In the genomic region with DNA sequence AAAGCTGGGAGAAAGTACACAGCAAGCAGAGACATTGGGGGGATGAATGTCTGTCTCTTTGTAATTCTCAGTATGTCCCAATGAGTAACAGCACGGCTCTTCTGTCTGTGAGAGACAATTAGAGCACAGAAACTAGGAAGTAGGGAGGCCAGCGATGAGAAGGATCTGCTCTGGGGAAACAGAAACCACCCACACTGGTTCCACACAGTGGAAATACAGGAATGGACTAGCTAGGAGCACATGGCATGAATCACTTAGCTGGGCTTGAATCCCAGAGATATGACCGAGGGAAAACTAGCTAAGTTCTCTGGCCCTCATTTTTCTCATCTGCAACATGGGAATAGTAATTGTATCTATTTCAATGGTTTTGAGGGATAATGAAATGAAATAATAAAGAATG, we compare ENCODE assay signal across 27 cellular contexts.
DNase-seq lines count a peak whose midpoint lies in the region; ATAC-seq, FAIRE-seq and TF ChIP-seq lines count a peak whose summit lies in the region.
"Had no signal": no experiment of that assay in that cellular context is flagged by ENCODE, and none has a peak within 500 bp of the region (broad histone marks: within the 10 kb centered on the region; RNA-seq: fewer than 3 reads in every experiment).

No MANE protein-coding gene starts in this region.

- H3K4me2 ChIP-seq in astrocyte (ENCODE audit: low read length): no peak overlapping the region
- no peak overlapping the region for H3K4me2 ChIP-seq in neuronal stem cell (ENCODE audit: insufficient read depth, low read length, poor library complexity, severe bottlenecking)
- H3K4me2 ChIP-seq: PC-9 had no signal

- H3K36me3 Mint-ChIP-seq in astrocyte (ENCODE audit: low read depth, unreplicated experiment): no peaks in the 10 kb centered on the region
- no peaks in the 10 kb centered on the region for H3K36me3 Mint-ChIP-seq in activated T-cell treated with anti-CD3 and anti-CD28 coated beads, Interleukin-2, amount 50 U/mL, for 24 hours (ENCODE audit: low read depth)
- H3K36me3 Mint-ChIP-seq: CD4-positive, alpha-beta memory T cell had no signal

- FAIRE-seq in astrocyte (lab: Jason Lieb, UNC): no peak
- FAIRE-seq: islet of Langerhans had no signal

- peaks cover 1% of the 10 kb centered on the region for H3K9me3 Mint-ChIP-seq in astrocyte (ENCODE audit: unreplicated experiment)
- H3K9me3 Mint-ChIP-seq in activated T-cell treated with anti-CD3 and anti-CD28 coated beads, Interleukin-2, amount 50 U/mL, for 24 hours: peaks cover 5% of the 10 kb centered on the region

- no peak overlapping the region for H3K4me3 Mint-ChIP-seq in astrocyte (ENCODE audit: unreplicated experiment)
- H3K4me3 Mint-ChIP-seq in activated T-cell treated with anti-CD3 and anti-CD28 coated beads, Interleukin-2, amount 50 U/mL, for 24 hours: no peak overlapping the region
- H3K4me3 Mint-ChIP-seq: CD4-positive, alpha-beta memory T cell; IgD-negative memory B cell; naive B cell; stimulated activated memory B cell treated with anti-CD40 and anti-IgM and Interleukin-4, amounts not matched to agents 10 μg/mL and 1 μg/mL and 100 μg/mL, for 72 hours; T-helper 1 cell treated with Interleukin-12 subunit alpha and Interleukin-12 subunit beta and Interleukin-4 antibody, amounts not matched to agents 30 μg/mL and 1 μg/mL, for 36 hours had no signal

- H4K20me1 ChIP-seq in astrocyte (ENCODE audit: insufficient read depth, low read length): no peaks in the 10 kb centered on the region

- no peaks in the 10 kb centered on the region for H3K9me3 ChIP-seq in astrocyte (ENCODE audit: insufficient read depth, low read depth, low read length)
- H3K9me3 ChIP-seq in neuronal stem cell (replicated peaks in 1 of 2; ENCODE audit: control insufficient read depth in 2 of 2, insufficient read depth in 1 of 2, low read depth in 1 of 2, low read length in 2 of 2): no peaks in the 10 kb centered on the region
- H3K9me3 ChIP-seq: esophagus squamous epithelium, ovary had no signal

- no peak overlapping the region for H2BK12ac ChIP-seq in neuronal stem cell (ENCODE audit: low read length)

- H3K4ac ChIP-seq in neuronal stem cell (ENCODE audit: low read length): no peak overlapping the region

- H3K4me1 ChIP-seq in astrocyte (ENCODE audit: insufficient read depth, low read length): no peaks in the 10 kb centered on the region
- no peaks in the 10 kb centered on the region for H3K4me1 ChIP-seq in neuronal stem cell (ENCODE audit: control insufficient read depth in 2 of 2, insufficient read depth in 1 of 2, low read depth in 1 of 2, low read length in 2 of 2)
- H3K4me1 ChIP-seq: esophagus squamous epithelium had no signal

- no peak overlapping the region for H3K27ac Mint-ChIP-seq in astrocyte (ENCODE audit: unreplicated experiment)
- no peak overlapping the region for H3K27ac Mint-ChIP-seq in activated T-cell treated with anti-CD3 and anti-CD28 coated beads, Interleukin-2, amount 50 U/mL, for 24 hours
- H3K27ac Mint-ChIP-seq: CD4-positive, alpha-beta memory T cell; IgD-negative memory B cell; naive B cell; stimulated activated memory B cell treated with anti-CD40 and anti-IgM and Interleukin-4, amounts not matched to agents 10 μg/mL and 1 μg/mL and 100 μg/mL, for 72 hours; T-helper 1 cell treated with Interleukin-12 subunit alpha and Interleukin-12 subunit beta and Interleukin-4 antibody, amounts not matched to agents 30 μg/mL and 1 μg/mL, for 36 hours had no signal

- H3K18ac ChIP-seq in neuronal stem cell (ENCODE audit: low read length): no peak overlapping the region

- no peak overlapping the region for H2BK5ac ChIP-seq in neuronal stem cell (ENCODE audit: low read length)

- H3K36me3 ChIP-seq in astrocyte (ENCODE audit: insufficient read depth, low read length) (no peaks in the 10 kb centered on the region), neuronal stem cell (replicated peaks in 1 of 2; ENCODE audit: control insufficient read depth in 2 of 2, insufficient read depth in 2 of 2, low read length in 2 of 2) (no peaks in the 10 kb centered on the region)
- H3K36me3 ChIP-seq: esophagus squamous epithelium, ovary had no signal

- H2BK120ac ChIP-seq in neuronal stem cell (ENCODE audit: low read depth, low read length): no peak overlapping the region

- ATAC-seq in GM21723 (IDR thresholded peaks at IDR 0.05; ENCODE audit: unreplicated experiment): no peak
- ATAC-seq: sciatic nerve; stimulated activated memory B cell treated with anti-CD40 and anti-IgM and Interleukin-4, amounts not matched to agents 10 μg/mL and 1 μg/mL and 100 μg/mL, for 72 hours had no signal

- no peak overlapping the region for H2BK15ac ChIP-seq in neuronal stem cell (ENCODE audit: low read length)

- TF ChIP-seq CTCF in astrocyte (IDR thresholded peaks at IDR 0.05; ENCODE audit: insufficient read depth, low read depth, low read length): no peak
- no peak for TF ChIP-seq CTCF in fibroblast of the aortic adventitia (IDR thresholded peaks at IDR 0.05; ENCODE audit: insufficient read depth, low read length)

- H3K27me3 Mint-ChIP-seq in astrocyte (ENCODE audit: low read depth, unreplicated experiment): no peaks in the 10 kb centered on the region
- no peaks in the 10 kb centered on the region for H3K27me3 Mint-ChIP-seq in activated T-cell treated with anti-CD3 and anti-CD28 coated beads, Interleukin-2, amount 50 U/mL, for 24 hours
- H3K27me3 Mint-ChIP-seq: CD4-positive, alpha-beta memory T cell; IgD-negative memory B cell; stimulated activated memory B cell treated with anti-CD40 and anti-IgM and Interleukin-4, amounts not matched to agents 10 μg/mL and 1 μg/mL and 100 μg/mL, for 72 hours had no signal

- no peaks in the 10 kb centered on the region for H3K27me3 ChIP-seq in astrocyte (ENCODE audit: insufficient read depth, low read length)
- H3K27me3 ChIP-seq in neuronal stem cell (ENCODE audit: control insufficient read depth in 3 of 3, insufficient read depth in 3 of 3, low read depth in 1 of 3, low read length in 3 of 3): no peaks in the 10 kb centered on the region
- H3K27me3 ChIP-seq: esophagus squamous epithelium, ovary had no signal

- no peaks in the 10 kb centered on the region for H3K4me1 Mint-ChIP-seq in astrocyte (ENCODE audit: low read depth, unreplicated experiment)
- no peaks in the 10 kb centered on the region for H3K4me1 Mint-ChIP-seq in activated T-cell treated with anti-CD3 and anti-CD28 coated beads, Interleukin-2, amount 50 U/mL, for 24 hours (ENCODE audit: low read depth)
- H3K4me1 Mint-ChIP-seq: CD4-positive, alpha-beta memory T cell had no signal

- H2AFZ ChIP-seq in astrocyte (ENCODE audit: low read depth, low read length): no peak overlapping the region
- peak overlapping the region; percentile 42 for H2AFZ ChIP-seq in neuronal stem cell (ENCODE audit: low read length)
- H2AFZ ChIP-seq: PC-9 had no signal

- no peaks in the 10 kb centered on the region for H3K79me2 ChIP-seq in astrocyte (ENCODE audit: insufficient read depth, low read length)

- H3K9ac ChIP-seq in astrocyte (ENCODE audit: low read length) (no peak overlapping the region), neuronal stem cell (ENCODE audit: low read depth, low read length, poor library complexity) (no peak overlapping the region)

- no peak overlapping the region for H3K23ac ChIP-seq in neuronal stem cell (ENCODE audit: low read depth, low read length, poor library complexity)

- H4K91ac ChIP-seq in neuronal stem cell (ENCODE audit: low read depth, low read length, poor library complexity): no peak overlapping the region

- no peaks in the 10 kb centered on the region for H3K79me1 ChIP-seq in neuronal stem cell (ENCODE audit: low read depth, low read length)

- H2AK5ac ChIP-seq in neuronal stem cell (ENCODE audit: low read depth, low read length): no peak overlapping the region

- WGBS in neuronal stem cell (ENCODE audit: extremely low coverage in 2 of 2, insufficient read length in 2 of 2, insufficient replicate concordance in 1 of 2), 2 donors: no CpG with 5 or more reads among the region's 3 CpGs

- H3K27ac ChIP-seq in astrocyte (ENCODE audit: low read depth, low read length) (no peak overlapping the region), neuronal stem cell (replicated peaks; ENCODE audit: low read length) (no peak overlapping the region), caudate nucleus (ENCODE audit: low read depth, low read length) (no peak overlapping the region)
- H3K27ac ChIP-seq: esophagus squamous epithelium, ovary, PC-9, VCaP had no signal

- no peak overlapping the region for H3K14ac ChIP-seq in neuronal stem cell (ENCODE audit: low read length)

- DNase-seq in HPDE6-E6E7 (ENCODE audit: extremely low spot score) (peak; percentile 20), astrocyte (ENCODE audit: low read depth) (peak; percentile 24), fibroblast of the aortic adventitia (ENCODE audit: low read depth) (peak; percentile 0), neuronal stem cell (ENCODE audit: low spot score) (no peak), caudate nucleus (lab: John Stamatoyannopoulos, UW) (no peak), NOMO-1 (lab: John Stamatoyannopoulos, UW; ENCODE audit: unreplicated experiment in 2 of 2) (no peak)
- no peak for DNase-seq in activated T-cell treated with anti-CD3 and anti-CD28 coated beads, Interleukin-2, amount 50 U/mL, for 24 hours
- DNase-seq: activated CD8-positive, alpha-beta memory T cell treated with anti-CD3 and anti-CD28 coated beads, Interleukin-2, amount 50 U/mL, for 48 hours; activated effector memory CD4-positive, alpha-beta T cell treated with anti-CD3 and anti-CD28 coated beads, Interleukin-2, amount 50 U/mL, for 16 hours; CD4-positive, alpha-beta memory T cell; DMS153; effector CD8-positive, alpha-beta T cell; esophagus squamous epithelium; GF-D8; mesenchymal stem cell; naive B cell; NCI-H1694; NCI-H774; ovary; PC-9 had no signal

- H4K8ac ChIP-seq in neuronal stem cell (ENCODE audit: low read depth, low read length): no peak overlapping the region

- H3K4me3 ChIP-seq in astrocyte (ENCODE audit: insufficient read depth, low read depth, low read length): no peak overlapping the region
- H3K4me3 ChIP-seq in fibroblast of the aortic adventitia (ENCODE audit: low read depth, low read length): no peak overlapping the region
- H3K4me3 ChIP-seq in neuronal stem cell (ENCODE audit: low read length in 2 of 2): no peak overlapping the region
- H3K4me3 ChIP-seq: esophagus squamous epithelium, ovary, PC-9 had no signal

Comparison
In these comparisons a context has a peak if more than half of its experiments do, and no peak if none do; other contexts are left out.
1. DNase-seq: peak in HPDE6-E6E7 (single experiment), astrocyte (single experiment) and fibroblast of the aortic adventitia (single experiment); none in neuronal stem cell (single experiment), caudate nucleus (0 of 61), NOMO-1 (0 of 2) and activated T-cell treated with anti-CD3 and anti-CD28 coated beads, Interleukin-2, amount 50 U/mL, for 24 hours (single experiment).